9 cellular contexts compared by ENCODE assay signal in genomic region chr4:173025131-173025530, GRCh38.
A peak's percentile ranks its signal among the peaks of the same experiment; 100 is the strongest.
DNase-seq lines count a peak whose midpoint lies in the region; ATAC-seq and TF ChIP-seq lines count a peak whose summit lies in the region.
"Had no signal": no experiment of that assay in that cellular context is flagged by ENCODE, and none has a peak within 500 bp of the region (broad histone marks: within the 10 kb centered on the region; RNA-seq: fewer than 3 reads in every experiment).

No MANE protein-coding gene starts in this region.

- peak; percentile 17 for ATAC-seq in effector memory CD8-positive, alpha-beta T cell (replicated peaks)

- no peak overlapping the region for H4K5ac ChIP-seq in H9 (ENCODE audit: insufficient read length, low read depth, low read length)

- H3K9me2 ChIP-seq in Karpas-422 (replicated peaks; ENCODE audit: insufficient read depth, low read length) = no peaks in the 10 kb centered on the region

- intact Hi-C loops in A673 (cut with micrococcal nuclease; ENCODE audit: unreplicated experiment) = loop anchor here (1.0 to 2.0 kb wide), 2 partner anchors 146 to 232 kb away; no protein-coding TSS in a partner anchor

- no CpG with 5 or more reads among the region's 1 CpG for WGBS in H9 (ENCODE audit: extremely low coverage, insufficient read length, low lambda C conversion rate)

- DNase-seq in A673 (ENCODE audit: low spot score) = peak; percentile 93
- no peak for DNase-seq in GM06990 (ENCODE audit: extremely low read depth, insufficient read length)
- DNase-seq in H9 = peak; percentile 65
- DNase-seq in Karpas-422 = peak; percentile 74
- DNase-seq in RWPE1 (ENCODE audit: low spot score) = peak; percentile 63
- DNase-seq in effector memory CD8-positive, alpha-beta T cell = peak; percentile 7 to 18 (median 15)
- DNase-seq in lung microvascular endothelial cell (ENCODE audit: low read depth in 2 of 2) = peak; percentile 21 to 61
- DNase-seq in DMS79 treated with DMSO at 0.1 percent for 48 hours (lab: John Stamatoyannopoulos, UW) = no peak

- H4K20me1 ChIP-seq in H9 (ENCODE audit: control insufficient read depth, insufficient read depth, insufficient read length) (no peaks in the 10 kb centered on the region), Karpas-422 (ENCODE audit: insufficient read depth, low read depth, low read length) (no peaks in the 10 kb centered on the region)

- no peak overlapping the region for H3K4ac ChIP-seq in H9 (ENCODE audit: low read depth, low read length)

- H3K36me3 ChIP-seq in A673 (ENCODE audit: insufficient read depth, low read length, poor library complexity, severe bottlenecking) (no peaks in the 10 kb centered on the region), GM06990 (ENCODE audit: control insufficient read depth, insufficient read depth, low read length) (no peaks in the 10 kb centered on the region), Karpas-422 (ENCODE audit: insufficient read depth, low read length) (no peaks in the 10 kb centered on the region)

- no peak overlapping the region for H2AK5ac ChIP-seq in H9 (ENCODE audit: insufficient read length, low read length)

- peaks cover 3% of the 10 kb centered on the region for H3K27me3 Mint-ChIP-seq in H9 (ENCODE audit: low read depth)
- peaks cover 8 to 17% of the 10 kb centered on the region in 2 donors for H3K27me3 Mint-ChIP-seq in effector memory CD8-positive, alpha-beta T cell

- H3T11ph ChIP-seq in H9 (ENCODE audit: low read length) = no peak overlapping the region

- no peak overlapping the region for H4K8ac ChIP-seq in H9 (replicated peaks; ENCODE audit: insufficient read length, low read depth, low read length)

- H3K27ac ChIP-seq in A673 (ENCODE audit: low read depth, low read length, poor library complexity, severe bottlenecking) (no peak overlapping the region), H9 (ENCODE audit: insufficient read length, low read depth, low read length) (no peak overlapping the region), Karpas-422 (ENCODE audit: low read length) (no peak overlapping the region), RWPE1 (no peak overlapping the region)

- peaks cover 37 to 41% of the 10 kb centered on the region in 2 experiments for H3K4me1 Mint-ChIP-seq in H9
- H3K4me1 Mint-ChIP-seq in effector memory CD8-positive, alpha-beta T cell (ENCODE audit: low read depth in 2 of 2) = peaks cover 0 to 3% of the 10 kb centered on the region in 2 donors
- H3K4me1 Mint-ChIP-seq: IgD-negative memory B cell had no signal

- H3K18ac ChIP-seq in H9 (ENCODE audit: insufficient read length, low read depth, low read length) = no peak overlapping the region

- no peak overlapping the region for H2BK5ac ChIP-seq in H9 (ENCODE audit: insufficient read length, low read length)

- TF ChIP-seq CTCF in A673 (conservative IDR thresholded peaks at IDR 0.05; ENCODE audit: low read depth, low read length) (peak; percentile 83), GM06990 (IDR thresholded peaks at IDR 0.05; ENCODE audit: insufficient read depth, low read length, poor library complexity, severe bottlenecking) (peak; percentile 59), H9 (conservative IDR thresholded peaks at IDR 0.05) (peak; percentile 89), RWPE1 (conservative IDR thresholded peaks at IDR 0.05; ENCODE audit: low read depth) (peak; percentile 68)

- H3K14ac ChIP-seq in H9 (ENCODE audit: insufficient read depth, low read length) = no peak overlapping the region

- CTCF ChIA-PET in A673 (lab: Charles Lee) = interaction anchor here (0.7 to 3.0 kb wide), 4 partner anchors 12 to 277 kb away, joined by 3 to 25 read pairs (median 5); no protein-coding TSS in a partner anchor
- CTCF ChIA-PET in RWPE1 (lab: Yijun Ruan, JAX) = interaction anchor here (0.5 to 3.4 kb wide), 13 partner anchors 9 to 294 kb away, joined by 3 to 25 read pairs (median 3); no protein-coding TSS in a partner anchor

- H3K9ac ChIP-seq in H9 (ENCODE audit: extremely low read depth, insufficient read length, low read length) (no peak overlapping the region), Karpas-422 (ENCODE audit: low read length) (0 out of 2 replicates have a peak overlapping the region, but pooled peaks have one; percentile 27)

- no peak overlapping the region for H2BK15ac ChIP-seq in H9 (ENCODE audit: low read depth, low read length)

- H2AFZ ChIP-seq in H9 (ENCODE audit: low read length) = no peak overlapping the region
- H2AFZ ChIP-seq in Karpas-422 (ENCODE audit: low read length) = peak overlapping the region; percentile 8; the same call in 1 of the 2 replicates

- H3K4me3 Mint-ChIP-seq in H9 = no peak overlapping the region
- H3K4me3 Mint-ChIP-seq in effector memory CD8-positive, alpha-beta T cell = no peak overlapping the region
- H3K4me3 Mint-ChIP-seq: IgD-negative memory B cell had no signal

- H3K23ac ChIP-seq in H9 (ENCODE audit: insufficient read length, low read depth, low read length) = no peak overlapping the region

- no peaks in the 10 kb centered on the region for H3K27me3 ChIP-seq in A673 (replicated peaks; ENCODE audit: insufficient read depth, low read depth, low read length, poor library complexity)
- no peaks in the 10 kb centered on the region for H3K27me3 ChIP-seq in GM06990 (replicated peaks; ENCODE audit: control insufficient read depth, insufficient read depth, low read length)
- no peaks in the 10 kb centered on the region for H3K27me3 ChIP-seq in H9 (ENCODE audit: insufficient read depth, low read length)
- H3K27me3 ChIP-seq in Karpas-422 (ENCODE audit: low read length) = no peaks in the 10 kb centered on the region

- H3K79me1 ChIP-seq in H9 (ENCODE audit: insufficient read depth, low read depth, low read length, poor library complexity, severe bottlenecking) = no peaks in the 10 kb centered on the region

- no peak overlapping the region for H2BK12ac ChIP-seq in H9 (ENCODE audit: insufficient read length, low read depth, low read length)

- H2BK20ac ChIP-seq in H9 (ENCODE audit: low read depth, low read length, poor library complexity, severe bottlenecking) = no peak overlapping the region

- H3K9me3 ChIP-seq in A673 (ENCODE audit: low read depth, low read length, poor library complexity, severe bottlenecking) (no peaks in the 10 kb centered on the region), H9 (ENCODE audit: control insufficient read depth, low read depth, low read length) (no peaks in the 10 kb centered on the region), Karpas-422 (ENCODE audit: low read length) (no peaks in the 10 kb centered on the region)

- H3K23me2 ChIP-seq in H9 (ENCODE audit: insufficient read length, low read depth, low read length, poor library complexity, severe bottlenecking) = no peaks in the 10 kb centered on the region

- H3K4me3 ChIP-seq in A673 (ENCODE audit: low read depth, low read length, poor library complexity, severe bottlenecking) (no peak overlapping the region), GM06990 (replicated peaks; ENCODE audit: low read depth, low read length) (no peak overlapping the region), Karpas-422 (ENCODE audit: low read length) (no peak overlapping the region)

- H3K27ac Mint-ChIP-seq in H9 = no peak overlapping the region; a peak in 1 of 7 replicates
- H3K27ac Mint-ChIP-seq in effector memory CD8-positive, alpha-beta T cell = no peak overlapping the region
- H3K27ac Mint-ChIP-seq: IgD-negative memory B cell had no signal

- no peak overlapping the region for H3K56ac ChIP-seq in H9 (ENCODE audit: insufficient read length, low read depth, low read length)

- peaks cover 52% of the 10 kb centered on the region for H3K4me1 ChIP-seq in A673 (ENCODE audit: insufficient read depth, low read length, poor library complexity, severe bottlenecking)
- peaks cover 5% of the 10 kb centered on the region; the same call in 1 of the 2 replicates for H3K4me1 ChIP-seq in H9 (ENCODE audit: insufficient read depth, low read length)
- peaks cover 7% of the 10 kb centered on the region; the same call in 1 of the 2 replicates for H3K4me1 ChIP-seq in Karpas-422 (ENCODE audit: low read length)

- no peak overlapping the region for H2BK120ac ChIP-seq in H9 (ENCODE audit: low read depth, low read length, poor library complexity, severe bottlenecking)

- H3K79me2 ChIP-seq in H9 (ENCODE audit: insufficient read depth, low read length) = no peaks in the 10 kb centered on the region
- H3K79me2 ChIP-seq in Karpas-422 (ENCODE audit: low read length) = no peaks in the 10 kb centered on the region

- POLR2A ChIA-PET in A673 (lab: Charles Lee; ENCODE audit: low non-redundant PET) (no interaction called here), RWPE1 (lab: Yijun Ruan, JAX; ENCODE audit: low non-redundant PET) (no interaction called here)

- H3K4me2 ChIP-seq in H9 (ENCODE audit: insufficient read depth, insufficient read length, low read length) (no peak overlapping the region), Karpas-422 (ENCODE audit: low read depth, low read length, poor library complexity, severe bottlenecking) (peak overlapping the region; percentile 26)

- no peak overlapping the region for H4K91ac ChIP-seq in H9 (ENCODE audit: insufficient read length, low read depth, low read length)

- no peaks in the 10 kb centered on the region for H3K36me3 Mint-ChIP-seq in H9 (ENCODE audit: insufficient read depth in 1 of 3, low read depth in 3 of 3)
- H3K36me3 Mint-ChIP-seq in effector memory CD8-positive, alpha-beta T cell (ENCODE audit: insufficient read depth) = no peaks in the 10 kb centered on the region
- H3K36me3 Mint-ChIP-seq: IgD-negative memory B cell had no signal

- no peaks in the 10 kb centered on the region; a peak in 1 of 5 replicates for H3K9me3 Mint-ChIP-seq in H9
- H3K9me3 Mint-ChIP-seq in effector memory CD8-positive, alpha-beta T cell = no peaks in the 10 kb centered on the region
- H3K9me3 Mint-ChIP-seq: IgD-negative memory B cell had no signal

- no TSS peak for BruUV-seq in A673 (replicated peaks; lab: Mats Ljungman, UMichigan)

Comparison
In these comparisons a context has a peak if more than half of its experiments do, and no peak if none do; other contexts are left out.
1. DNase-seq: peak in A673 (single experiment), H9 (single experiment), Karpas-422 (single experiment), RWPE1 (single experiment), effector memory CD8-positive, alpha-beta T cell (3 of 3) and lung microvascular endothelial cell (2 of 2); none in GM06990 (single experiment) and DMS79 treated with DMSO at 0.1 percent for 48 hours (single experiment).
2. Peak in every context shown above with its lines, with median percentiles within 50 percentile points of each other: CTCF ChIP-seq.